Comparison of ENCODE assay signal across 2 cellular contexts in the genomic region with DNA sequence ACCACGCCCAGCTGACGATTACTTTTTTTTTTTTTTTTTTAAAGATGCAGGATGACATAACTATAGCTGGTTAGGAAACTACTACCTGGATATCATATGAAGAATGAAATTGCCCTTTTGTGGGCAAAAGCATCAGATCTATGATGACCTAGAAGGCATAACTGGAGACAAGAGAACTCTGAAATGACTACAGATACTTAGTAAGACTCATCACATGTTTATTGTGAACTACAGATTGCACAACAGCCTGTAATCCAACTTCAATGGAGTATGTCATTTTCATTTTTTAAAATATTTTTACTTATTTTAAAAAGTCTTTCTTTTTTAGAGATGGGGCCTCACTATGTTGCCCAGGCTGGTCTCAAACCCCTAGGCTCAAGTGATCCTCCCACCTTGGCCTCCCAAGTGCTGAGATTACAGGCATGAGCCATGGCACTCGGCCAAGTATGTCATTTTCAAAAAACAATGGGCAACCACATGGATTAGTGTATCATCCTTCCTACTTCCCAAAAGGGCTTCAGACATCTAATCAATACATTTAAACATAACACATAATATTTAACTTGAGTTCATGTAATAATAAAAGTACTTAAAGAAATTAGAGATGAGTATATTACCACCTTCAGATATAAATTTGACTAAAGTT.
A peak's percentile ranks its signal among the peaks of the same experiment; 100 is the strongest.
TF ChIP-seq lines count a peak whose summit lies in the region.

No MANE protein-coding gene starts in this region.

TF ChIP-seq in IMR-90, 13 proteins besides CTCF, POLR2A, EP300 and RAD21:
- TF ChIP-seq MAFK (IDR thresholded peaks at IDR 0.05; ENCODE audit: low read depth, low read length) (no peak), BHLHE40 (IDR thresholded peaks at IDR 0.05; ENCODE audit: low read depth, low read length) (no peak), NFE2L2 (IDR thresholded peaks at IDR 0.05; ENCODE audit: low read depth, low read length) (no peak), RCOR1 (IDR thresholded peaks at IDR 0.05; ENCODE audit: insufficient replicate concordance, low read length) (no peak), CEBPB (IDR thresholded peaks at IDR 0.05; ENCODE audit: low read depth, low read length) (peak; percentile 86), MXI1 (IDR thresholded peaks at IDR 0.05; ENCODE audit: borderline replicate concordance, low read depth, low read length) (no peak), RFX5 (IDR thresholded peaks at IDR 0.05; ENCODE audit: low read depth, low read length) (no peak)

TF ChIP-seq in K562, 482 proteins besides CTCF, POLR2A, EP300 and RAD21:
- TF ChIP-seq KDM1A (IDR thresholded peaks at IDR 0.05) (peak; percentile 10 to 11; a peak in 1 of 4 replicates), CEBPB (tag; IDR thresholded peaks at IDR 0.05) (peak; percentile 51), YY1 (IDR thresholded peaks at IDR 0.05; ENCODE audit: borderline replicate concordance in 1 of 3, control insufficient read depth in 1 of 3, extremely low read depth in 1 of 3, insufficient read depth in 3 of 3, insufficient read length in 1 of 3, insufficient replicate concordance in 2 of 3, low read depth in 1 of 3, low read length in 2 of 3) (no peak), CEBPG (CRISPR knock-in tag; IDR thresholded peaks at IDR 0.05) (no peak), CEBPG (tag; conservative IDR thresholded peaks at IDR 0.05 in 1 of 2, IDR thresholded peaks at IDR 0.05 in 1 of 2) (peak; percentile 55 to 73; a peak in 3 of 4 replicates), CAMTA2 (CRISPR knock-in tag; conservative IDR thresholded peaks at IDR 0.05) (no peak), NFIC (IDR thresholded peaks at IDR 0.05) (peak; percentile 83)
TF ChIP-seq in K562: peak in this region for 4.
